Comparison of ENCODE assay signal across 8 cellular contexts in genomic region chr1:153922076-153922837, GRCh38. TPM values are rescaled to one million over a fixed set of nuclear protein-coding genes. Genes with fewer than 3 reads are reported as not detected.
DNase-seq lines count a peak whose midpoint lies in the region; ATAC-seq and TF ChIP-seq lines count a peak whose summit lies in the region.

No MANE protein-coding gene starts in this region.

- peak in 3 of 9 donors; percentile 25 to 38 (median 34) for TF ChIP-seq CTCF in heart right ventricle (IDR thresholded peaks at IDR 0.05)

- H3K4me3 ChIP-seq in CD4-positive, CD25-positive, alpha-beta regulatory T cell (ENCODE audit: low read depth, low read length) = peak overlapping the region; percentile 90
- H3K4me3 ChIP-seq in heart right ventricle = peak overlapping the region; percentile 62 to 93 (median 72)

- WGBS in heart right ventricle, 2 donors = 0 to 1% methylated on average over 30 to 63 of the region's 68 CpGs

- H3K36me3 ChIP-seq in CD4-positive, CD25-positive, alpha-beta regulatory T cell (ENCODE audit: control insufficient read depth, insufficient read depth, low read length) = peaks cover 6% of the 10 kb centered on the region
- H3K36me3 ChIP-seq in heart right ventricle = peaks cover 0 to 27% (median 0%) of the 10 kb centered on the region in 9 donors

- H3K9me3 Mint-ChIP-seq in CD4-positive, CD25-positive, alpha-beta regulatory T cell = peaks cover 0 to 1% (median 0%) of the 10 kb centered on the region in 7 donors
- no peaks in the 10 kb centered on the region for H3K9me3 Mint-ChIP-seq in activated T-helper 2 cell treated with anti-CD3 and anti-CD28 coated beads, Interferon-gamma antibody, Interleukin-2, Interleukin-4, amounts not matched to agents 10 μg/mL and 5 μg/mL and 100 μg/mL, durations not matched to agents 14 hours and 24 hours and 36 hours

- H3K9me3 ChIP-seq in CD4-positive, CD25-positive, alpha-beta regulatory T cell (ENCODE audit: control insufficient read depth in 2 of 2, low read length in 2 of 2) = no peaks in the 10 kb centered on the region
- H3K9me3 ChIP-seq in heart right ventricle = no peaks in the 10 kb centered on the region

- intact Hi-C loops in activated T-helper 2 cell treated with anti-CD3 and anti-CD28 coated beads, Interferon-gamma antibody, Interleukin-2, Interleukin-4, amounts not matched to agents 10 μg/mL and 5 μg/mL and 100 μg/mL, durations not matched to agents 14 hours and 24 hours and 36 hours (cut with micrococcal nuclease) = loop anchor here (5.0 kb wide), 4 partner anchors 35 to 130 kb away; no protein-coding TSS in a partner anchor
- intact Hi-C loops in heart right ventricle (cut with DNase I) = loop anchor here in 5 of 10 donors (2.0 to 5.0 kb wide), 5 partner anchors 23 to 125 kb away; no protein-coding TSS in a partner anchor

- H3K27me3 ChIP-seq in CD4-positive, CD25-positive, alpha-beta regulatory T cell (ENCODE audit: control insufficient read depth, insufficient read depth, low read length) = no peaks in the 10 kb centered on the region
- no peaks in the 10 kb centered on the region for H3K27me3 ChIP-seq in heart right ventricle

- DNase-seq in CD4-positive, CD25-positive, alpha-beta regulatory T cell = peak in 2 of 3 donors; percentile 41 to 77
- peak; percentile 95 for DNase-seq in NCI-H69 (lab: John Stamatoyannopoulos, UW)
- DNase-seq in activated T-helper 2 cell treated with anti-CD3 and anti-CD28 coated beads, Interferon-gamma antibody, Interleukin-2, Interleukin-4, amounts not matched to agents 10 μg/mL and 5 μg/mL and 100 μg/mL, durations not matched to agents 14 hours and 24 hours and 36 hours (ENCODE audit: low spot score) = no peak
- peak; percentile 47 to 48 for DNase-seq in heart right ventricle
- DNase-seq in putamen (ENCODE audit: low spot score) = peak; percentile 37
- no peak for DNase-seq in H4 (ENCODE audit: low spot score)

- peak; percentile 12 for ATAC-seq in CD4-positive, CD25-positive, alpha-beta regulatory T cell (ENCODE audit: low read depth in 2 of 2)
- ATAC-seq in GM18858 (IDR thresholded peaks at IDR 0.05; ENCODE audit: unreplicated experiment) (peak; percentile 4), HG03060 (IDR thresholded peaks at IDR 0.05; ENCODE audit: low read depth, unreplicated experiment) (peak; percentile 0), heart right ventricle (peak in 7 of 8 donors; percentile 5 to 60 (median 25))

- peaks cover 39% of the 10 kb centered on the region for H3K4me1 ChIP-seq in CD4-positive, CD25-positive, alpha-beta regulatory T cell (ENCODE audit: control insufficient read depth, insufficient read depth, low read length, poor library complexity, severe bottlenecking)
- H3K4me1 ChIP-seq in heart right ventricle = peaks cover 12 to 56% (median 44%) of the 10 kb centered on the region in 9 donors

- no peaks in the 10 kb centered on the region for H3K36me3 Mint-ChIP-seq in CD4-positive, CD25-positive, alpha-beta regulatory T cell
- H3K36me3 Mint-ChIP-seq in activated T-helper 2 cell treated with anti-CD3 and anti-CD28 coated beads, Interferon-gamma antibody, Interleukin-2, Interleukin-4, amounts not matched to agents 10 μg/mL and 5 μg/mL and 100 μg/mL, durations not matched to agents 14 hours and 24 hours and 36 hours (ENCODE audit: low read depth) = peaks cover 24% of the 10 kb centered on the region

- H3K27ac ChIP-seq in CD4-positive, CD25-positive, alpha-beta regulatory T cell (ENCODE audit: insufficient read depth, low read length, poor library complexity, severe bottlenecking) = peak overlapping the region; percentile 74
- H3K27ac ChIP-seq in heart right ventricle = peak overlapping the region; percentile 82 to 94 (median 90)

- peaks cover 31 to 56% (median 42%) of the 10 kb centered on the region in 4 donors for H3K4me1 Mint-ChIP-seq in CD4-positive, CD25-positive, alpha-beta regulatory T cell
- peaks cover 34% of the 10 kb centered on the region for H3K4me1 Mint-ChIP-seq in activated T-helper 2 cell treated with anti-CD3 and anti-CD28 coated beads, Interferon-gamma antibody, Interleukin-2, Interleukin-4, amounts not matched to agents 10 μg/mL and 5 μg/mL and 100 μg/mL, durations not matched to agents 14 hours and 24 hours and 36 hours (ENCODE audit: low read depth)

- H3K27me3 Mint-ChIP-seq in CD4-positive, CD25-positive, alpha-beta regulatory T cell = peaks cover 6% of the 10 kb centered on the region
- H3K27me3 Mint-ChIP-seq in activated T-helper 2 cell treated with anti-CD3 and anti-CD28 coated beads, Interferon-gamma antibody, Interleukin-2, Interleukin-4, amounts not matched to agents 10 μg/mL and 5 μg/mL and 100 μg/mL, durations not matched to agents 14 hours and 24 hours and 36 hours (ENCODE audit: low read depth) = no peaks in the 10 kb centered on the region

- H3K27ac Mint-ChIP-seq in CD4-positive, CD25-positive, alpha-beta regulatory T cell = peak overlapping the region; percentile 93 to 99 (median 96)
- peak overlapping the region; percentile 94 for H3K27ac Mint-ChIP-seq in activated T-helper 2 cell treated with anti-CD3 and anti-CD28 coated beads, Interferon-gamma antibody, Interleukin-2, Interleukin-4, amounts not matched to agents 10 μg/mL and 5 μg/mL and 100 μg/mL, durations not matched to agents 14 hours and 24 hours and 36 hours

- H3K4me3 Mint-ChIP-seq in CD4-positive, CD25-positive, alpha-beta regulatory T cell = peak overlapping the region; percentile 93 to 97 (median 96)
- peak overlapping the region; percentile 94 for H3K4me3 Mint-ChIP-seq in activated T-helper 2 cell treated with anti-CD3 and anti-CD28 coated beads, Interferon-gamma antibody, Interleukin-2, Interleukin-4, amounts not matched to agents 10 μg/mL and 5 μg/mL and 100 μg/mL, durations not matched to agents 14 hours and 24 hours and 36 hours (ENCODE audit: low read depth)

RNA-seq across cellular contexts. Expression of gene GATAD2B, which starts 0.5 kb away (rescaled TPM):
- total RNA-seq in CD4-positive, CD25-positive, alpha-beta regulatory T cell = 81.5 TPM
- polyA plus RNA-seq in CD4-positive, CD25-positive, alpha-beta regulatory T cell = 1 to 10 TPM; 2.9 to 4.5 (median 3.3) TPM
- total RNA-seq in activated T-helper 2 cell treated with anti-CD3 and anti-CD28 coated beads, Interferon-gamma antibody, Interleukin-2, Interleukin-4, amounts not matched to agents 10 μg/mL and 5 μg/mL and 100 μg/mL, durations not matched to agents 14 hours and 24 hours and 36 hours = 70.0 and 70.2 TPM in 2 replicates
- 10 to 100 TPM; 32.9 to 52.6 (median 42.7) TPM for total RNA-seq in heart right ventricle
- 1 to 10 TPM; 3.9 to 7.0 TPM for polyA plus RNA-seq in heart right ventricle
- total RNA-seq in H4 (2014; rRNA removed; shearing (Covaris generic)) = 4.9 and 7.2 TPM in 2 replicates

RNA-seq across cellular contexts. Expression of gene DENND4B, which starts 24.3 kb away (rescaled TPM):
- total RNA-seq in CD4-positive, CD25-positive, alpha-beta regulatory T cell = 133 TPM
- 10 to 100 TPM; 11.2 to 21.2 (median 13.6) TPM for polyA plus RNA-seq in CD4-positive, CD25-positive, alpha-beta regulatory T cell
- 124 TPM in 2 replicates for total RNA-seq in activated T-helper 2 cell treated with anti-CD3 and anti-CD28 coated beads, Interferon-gamma antibody, Interleukin-2, Interleukin-4, amounts not matched to agents 10 μg/mL and 5 μg/mL and 100 μg/mL, durations not matched to agents 14 hours and 24 hours and 36 hours
- total RNA-seq in heart right ventricle = 10 to 100 TPM; 29.4 to 60.4 (median 39.0) TPM
- 10 to 100 TPM; 23.7 to 68.2 TPM for polyA plus RNA-seq in heart right ventricle
- total RNA-seq in H4 (2014; rRNA removed; shearing (Covaris generic)) = 3.5 and 4.3 TPM in 2 replicates

RNA-seq across cellular contexts. Expression of gene CRTC2, which starts 36.2 kb away (rescaled TPM):
- total RNA-seq in CD4-positive, CD25-positive, alpha-beta regulatory T cell = 145 TPM
- polyA plus RNA-seq in CD4-positive, CD25-positive, alpha-beta regulatory T cell = 10 to 100 TPM; 13.6 to 32.6 (median 26.0) TPM
- total RNA-seq in activated T-helper 2 cell treated with anti-CD3 and anti-CD28 coated beads, Interferon-gamma antibody, Interleukin-2, Interleukin-4, amounts not matched to agents 10 μg/mL and 5 μg/mL and 100 μg/mL, durations not matched to agents 14 hours and 24 hours and 36 hours = 71.6 and 79.1 TPM in 2 replicates
- 10 to 100 TPM; 14.6 to 25.6 (median 18.0) TPM for total RNA-seq in heart right ventricle
- 10 to 100 TPM; 19.2 to 50.5 TPM for polyA plus RNA-seq in heart right ventricle
- total RNA-seq in H4 (2014; rRNA removed; shearing (Covaris generic)) = 6.5 and 7.0 TPM in 2 replicates

RNA-seq across cellular contexts. Expression of gene SLC39A1, which starts 41.1 kb away (rescaled TPM):
- total RNA-seq in CD4-positive, CD25-positive, alpha-beta regulatory T cell = 15.8 TPM
- 10 to 100 TPM; 30.4 to 42.1 (median 35.8) TPM for polyA plus RNA-seq in CD4-positive, CD25-positive, alpha-beta regulatory T cell
- total RNA-seq in activated T-helper 2 cell treated with anti-CD3 and anti-CD28 coated beads, Interferon-gamma antibody, Interleukin-2, Interleukin-4, amounts not matched to agents 10 μg/mL and 5 μg/mL and 100 μg/mL, durations not matched to agents 14 hours and 24 hours and 36 hours = 74.8 and 76.5 TPM in 2 replicates
- total RNA-seq in heart right ventricle = 10 to 100 TPM; 27.6 to 63.0 (median 34.3) TPM
- polyA plus RNA-seq in heart right ventricle = 100 to 1,000 TPM in 1 of 2 donors, 10 to 100 TPM in 1; 24.6 to 102 TPM
- total RNA-seq in H4 (2014; rRNA removed; shearing (Covaris generic)) = 93.2 and 96.9 TPM in 2 replicates

RNA-seq across cellular contexts. Expression of gene CREB3L4, which starts 45.4 kb away (rescaled TPM):
- 2.5 TPM for total RNA-seq in CD4-positive, CD25-positive, alpha-beta regulatory T cell
- polyA plus RNA-seq in CD4-positive, CD25-positive, alpha-beta regulatory T cell = 1 to 10 TPM in 3 of 4 donors, under 1 TPM in 1; 0.90 to 5.4 (median 3.3) TPM
- 12.5 TPM in 2 replicates for total RNA-seq in activated T-helper 2 cell treated with anti-CD3 and anti-CD28 coated beads, Interferon-gamma antibody, Interleukin-2, Interleukin-4, amounts not matched to agents 10 μg/mL and 5 μg/mL and 100 μg/mL, durations not matched to agents 14 hours and 24 hours and 36 hours
- 1 to 10 TPM; 2.9 to 8.5 (median 4.1) TPM for total RNA-seq in heart right ventricle
- 1 to 10 TPM; 5.6 to 7.6 TPM for polyA plus RNA-seq in heart right ventricle
- total RNA-seq in H4 (2014; rRNA removed; shearing (Covaris generic)) = 9.6 and 13.3 TPM in 2 replicates

Comparison
In these comparisons a context has a peak if more than half of its experiments do, and no peak if none do; other contexts are left out.
1. DNase-seq: peak in CD4-positive, CD25-positive, alpha-beta regulatory T cell (2 of 3), NCI-H69 (single experiment), heart right ventricle (2 of 2) and putamen (single experiment); none in activated T-helper 2 cell treated with anti-CD3 and anti-CD28 coated beads, Interferon-gamma antibody, Interleukin-2, Interleukin-4, amounts not matched to agents 10 μg/mL and 5 μg/mL and 100 μg/mL, durations not matched to agents 14 hours and 24 hours and 36 hours (single experiment) and H4 (single experiment).
2. Peak in every context shown above with its lines, with median percentiles within 50 percentile points of each other: ATAC-seq.